In genomic region chr9:131657890-131658752, GRCh38 we compare ENCODE assay signal across 8 cellular contexts.
DNase-seq lines count a peak whose midpoint lies in the region; ATAC-seq and TF ChIP-seq lines count a peak whose summit lies in the region.

No MANE protein-coding gene starts in this region.

- DNase-seq in NOMO-1 treated with DMSO at 0.1 percent for 48 hours (lab: John Stamatoyannopoulos, UW; ENCODE audit: unreplicated experiment) = peak; percentile 24
- DNase-seq in NOMO-1 treated with dmso at 0.1 percent for 144 hours (lab: John Stamatoyannopoulos, UW; ENCODE audit: unreplicated experiment) = no peak
- DNase-seq in fibroblast of the aortic adventitia (ENCODE audit: low read depth) = peak; percentile 88
- DNase-seq in stimulated activated CD4-positive, alpha-beta T cell treated with anti-CD3 and anti-CD28 coated beads, Interleukin-2, amount 100 ng/mL, for 4 hours (ENCODE audit: low read depth) = peak; percentile 48
- DNase-seq in epidermal melanocyte (ENCODE audit: insufficient read length, low spot score) = no peak
- no peak for DNase-seq in NCI-H2196 treated with DMSO at 0.1 percent for 48 hours (lab: John Stamatoyannopoulos, UW; ENCODE audit: unreplicated experiment)

- no peak for TF ChIP-seq CTCF in WI38 (IDR thresholded peaks at IDR 0.05; ENCODE audit: low read depth, low read length)
- no peak for TF ChIP-seq CTCF in fibroblast of the aortic adventitia (IDR thresholded peaks at IDR 0.05; ENCODE audit: insufficient read depth, low read length)

- no peak for ATAC-seq in HG02571 (IDR thresholded peaks at IDR 0.05; ENCODE audit: unreplicated experiment)

- H3K4me3 ChIP-seq in WI38 (ENCODE audit: low read depth, low read length) (peak overlapping the region; percentile 49), fibroblast of the aortic adventitia (ENCODE audit: low read depth, low read length) (no peak overlapping the region)

Comparison
In these comparisons a context has a peak if more than half of its experiments do, and no peak if none do; other contexts are left out.
1. DNase-seq: peak in NOMO-1 treated with DMSO at 0.1 percent for 48 hours (single experiment), fibroblast of the aortic adventitia (single experiment) and stimulated activated CD4-positive, alpha-beta T cell treated with anti-CD3 and anti-CD28 coated beads, Interleukin-2, amount 100 ng/mL, for 4 hours (single experiment); none in NOMO-1 treated with dmso at 0.1 percent for 144 hours (single experiment), epidermal melanocyte (single experiment) and NCI-H2196 treated with DMSO at 0.1 percent for 48 hours (single experiment).